Comparison of ENCODE assay signal across 12 cellular contexts in genomic region chr1:212560933-212561460, GRCh38. TPM values are rescaled to one million over a fixed set of nuclear protein-coding genes. Genes with fewer than 3 reads are reported as not detected.
A peak's percentile ranks its signal among the peaks of the same experiment; 100 is the strongest.
DNase-seq lines count a peak whose midpoint lies in the region; ATAC-seq, FAIRE-seq and TF ChIP-seq lines count a peak whose summit lies in the region.
"Had no signal": no experiment of that assay in that cellular context is flagged by ENCODE, and none has a peak within 500 bp of the region (broad histone marks: within the 10 kb centered on the region; RNA-seq: fewer than 3 reads in every experiment).

No MANE protein-coding gene starts in this region.

- CTCF ChIA-PET in A549 (lab: Yijun Ruan, JAX) = interaction anchor here (2.4 kb wide), 1 partner anchor 83 kb away, joined by 18 read pairs; no protein-coding TSS in a partner anchor
- CTCF ChIA-PET in IMR-90 (lab: Yijun Ruan, JAX) = interaction anchor here (1.2 kb wide), 1 partner anchor 137 kb away, joined by 5 read pairs; no protein-coding TSS in a partner anchor

- H2AK5ac ChIP-seq in IMR-90 (ENCODE audit: low read depth, low read length) = peak overlapping the region; percentile 96

- H3K36me3 ChIP-seq in IMR-90 (ENCODE audit: control insufficient read depth, insufficient read depth, low read length) (no peaks in the 10 kb centered on the region), esophagus muscularis mucosa (no peaks in the 10 kb centered on the region), rectal smooth muscle tissue (ENCODE audit: control insufficient read depth, insufficient read depth, low read length) (no peaks in the 10 kb centered on the region), spleen (no peaks in the 10 kb centered on the region)
- H3K36me3 ChIP-seq: upper lobe of left lung had no signal

- peak overlapping the region; percentile 76 for H4K91ac ChIP-seq in IMR-90 (ENCODE audit: insufficient read depth, low read depth, low read length)

- in situ Hi-C loops in IMR-90 (cut with MboI; ENCODE audit: low sequenced_read_pairs) = no loop called here

- DNase-seq in A549 (ENCODE audit: low read depth in 1 of 2, low spot score in 1 of 2) (no peak), IMR-90 (no peak), esophagus muscularis mucosa (ENCODE audit: extremely low spot score) (peak; percentile 70), spleen (no peak)
- no peak for DNase-seq in activated CD4-positive, alpha-beta T cell treated with anti-CD3 and anti-CD28 coated beads for 48 hours
- DNase-seq: activated B cell treated with CpG ODN at 0.5 μM for 24 hours, islet precursor cell, NCI-H1105, upper lobe of left lung had no signal

- peak overlapping the region; percentile 89; the same call in 2 of the 3 replicates for H2BK15ac ChIP-seq in IMR-90 (ENCODE audit: low read depth, low read length)

- peak overlapping the region; percentile 92 for H2BK120ac ChIP-seq in IMR-90 (ENCODE audit: low read depth, low read length)

- peak overlapping the region in 1 of 2 experiments; percentile 68; a peak in 2 of 4 replicates for H4K8ac ChIP-seq in IMR-90 (ENCODE audit: low read depth in 2 of 2, low read length in 2 of 2)

- H3K23ac ChIP-seq in IMR-90 (ENCODE audit: low read depth, low read length) = peak overlapping the region; percentile 29; the same call in 1 of the 2 replicates

- intact Hi-C loops in IMR-90 (cut with micrococcal nuclease) = loop anchor here (2.0 kb wide), 1 partner anchor 48 kb away; the partner anchor contains the start of gene ATF3
- intact Hi-C loops in esophagus muscularis mucosa (cut with DNase I) = no loop called here
- intact Hi-C loops in spleen (cut with DNase I; ENCODE audit: low total_unique reads) = no loop called here

- TF ChIP-seq POLR2A in A549 (IDR thresholded peaks at IDR 0.05; ENCODE audit: low read length) (no peak), IMR-90 (IDR thresholded peaks at IDR 0.05; ENCODE audit: low read depth, low read length) (no peak), esophagus muscularis mucosa (IDR thresholded peaks at IDR 0.05; ENCODE audit: low read depth) (no peak), spleen (IDR thresholded peaks at IDR 0.05) (no peak)

- TF ChIP-seq EP300 in A549 (IDR thresholded peaks at IDR 0.05) (no peak), esophagus muscularis mucosa (IDR thresholded peaks at IDR 0.05) (no peak)

- peak overlapping the region; percentile 79; the same call in 1 of the 2 replicates for H2BK20ac ChIP-seq in IMR-90 (ENCODE audit: low read depth, low read length)

- peak overlapping the region; percentile 80 for H3K4ac ChIP-seq in IMR-90 (ENCODE audit: low read depth, low read length)

- H3K4me1 ChIP-seq in A549 (peaks cover 16% of the 10 kb centered on the region), IMR-90 (ENCODE audit: control insufficient read depth, insufficient read depth, low read length) (peaks cover 9% of the 10 kb centered on the region), esophagus muscularis mucosa (peaks cover 14 to 31% (median 24%) of the 10 kb centered on the region in 4 donors), rectal smooth muscle tissue (ENCODE audit: control insufficient read depth, insufficient read depth, low read length) (peaks cover 8% of the 10 kb centered on the region), spleen (peaks cover 0 to 21% (median 14%) of the 10 kb centered on the region in 6 donors)

- H3K18ac ChIP-seq in IMR-90 (ENCODE audit: low read depth, low read length) = peak overlapping the region; percentile 50

- no peak overlapping the region for H2AFZ ChIP-seq in IMR-90 (replicated peaks; ENCODE audit: low read length, poor library complexity)

- WGBS in A549 (ENCODE audit: missing lambda C conversion rate) = 91% methylated on average over 6 of the region's 6 CpGs
- no CpG with 5 or more reads among the region's 6 CpGs for WGBS in IMR-90 (ENCODE audit: extremely low coverage in 2 of 2, insufficient read length in 1 of 2), 2 experiments
- 80% methylated on average over 6 of the region's 6 CpGs for WGBS in esophagus muscularis mucosa
- 75 to 85% (median 79%) methylated on average over 6 of the region's 6 CpGs for WGBS in spleen, 5 donors

- no TSS peak for BruUV-seq in IMR-90 (replicated peaks; lab: Mats Ljungman, UMichigan)

- no peak overlapping the region for H3K9ac ChIP-seq in IMR-90 (ENCODE audit: low read depth, low read length)
- H3K9ac ChIP-seq in rectal smooth muscle tissue (ENCODE audit: low read length) = no peak overlapping the region

- H3K4me3 ChIP-seq in A549 (no peak overlapping the region), IMR-90 (ENCODE audit: insufficient read depth, low read depth, low read length) (no peak overlapping the region), esophagus muscularis mucosa (no peak overlapping the region), rectal smooth muscle tissue (ENCODE audit: low read length) (no peak overlapping the region), spleen (no peak overlapping the region)
- H3K4me3 ChIP-seq: upper lobe of left lung had no signal

- no peaks in the 10 kb centered on the region for H4K20me1 ChIP-seq in IMR-90 (ENCODE audit: insufficient read depth, low read length)

- H3K4me2 ChIP-seq in A549 (peak overlapping the region; percentile 53), IMR-90 (ENCODE audit: low read depth, low read length) (no peak overlapping the region)

- H3K27me3 ChIP-seq in IMR-90 (ENCODE audit: control insufficient read depth, insufficient read depth, low read length) (no peaks in the 10 kb centered on the region), esophagus muscularis mucosa (no peaks in the 10 kb centered on the region), rectal smooth muscle tissue (ENCODE audit: control insufficient read depth, insufficient read depth, low read length) (no peaks in the 10 kb centered on the region), spleen (replicated peaks in 1 of 7) (no peaks in the 10 kb centered on the region)
- H3K27me3 ChIP-seq: upper lobe of left lung had no signal

- no peak for FAIRE-seq in A549 (lab: Jason Lieb, UNC)

- H3K9me3 ChIP-seq in A549 (no peaks in the 10 kb centered on the region), IMR-90 (ENCODE audit: control insufficient read depth, insufficient read depth, low read length) (no peaks in the 10 kb centered on the region; the same call in 1 of the 2 replicates), esophagus muscularis mucosa (peaks cover 0 to 4% (median 0%) of the 10 kb centered on the region in 4 donors), spleen (peaks cover 0 to 9% (median 3%) of the 10 kb centered on the region in 8 donors)
- H3K9me3 ChIP-seq: upper lobe of left lung had no signal

- 0 out of 2 replicates have a peak overlapping the region, but pooled peaks have one; percentile 31 for H4K5ac ChIP-seq in IMR-90 (ENCODE audit: low read depth, low read length)

- TF ChIP-seq CTCF in A549 (IDR thresholded peaks at IDR 0.05) = no peak
- TF ChIP-seq CTCF in IMR-90 (conservative IDR thresholded peaks at IDR 0.05; ENCODE audit: low read depth, low read length) = no peak
- TF ChIP-seq CTCF in esophagus muscularis mucosa (IDR thresholded peaks at IDR 0.05) = no peak
- TF ChIP-seq CTCF in spleen (IDR thresholded peaks at IDR 0.05 in 8 of 11, conservative IDR thresholded peaks at IDR 0.05 in 3 of 11) = no peak

- no peak overlapping the region for H3K56ac ChIP-seq in IMR-90 (ENCODE audit: extremely low read depth, insufficient read depth, low read length)

- dilution Hi-C loops in IMR-90 (cut with HindIII; ENCODE audit: low sequenced_read_pairs, unreplicated experiment) = no loop called here

- TF ChIP-seq RAD21 in A549 (conservative IDR thresholded peaks at IDR 0.05 in 1 of 2, IDR thresholded peaks at IDR 0.05 in 1 of 2) (no peak), IMR-90 (IDR thresholded peaks at IDR 0.05; ENCODE audit: low read length) (no peak)

- peak overlapping the region; percentile 69 for H2BK5ac ChIP-seq in IMR-90 (ENCODE audit: low read depth, low read length, poor library complexity, severe bottlenecking)

- H3K9me1 ChIP-seq in IMR-90 (ENCODE audit: insufficient read depth, low read length) = peaks cover 9% of the 10 kb centered on the region

- peak overlapping the region; percentile 70; the same call in 1 of the 2 replicates for H3K14ac ChIP-seq in IMR-90 (replicated peaks; ENCODE audit: low read depth, low read length)

- no peak for ATAC-seq in A549
- ATAC-seq in IMR-90 (ENCODE audit: low read depth) = no peak
- ATAC-seq in GM19351 (IDR thresholded peaks at IDR 0.05; ENCODE audit: unreplicated experiment) = no peak
- ATAC-seq in HG02623 (IDR thresholded peaks at IDR 0.05; ENCODE audit: unreplicated experiment) = no peak

- peaks cover 0 to 7% of the 10 kb centered on the region in 2 experiments; a peak in 1 of 4 replicates for H3K79me1 ChIP-seq in IMR-90 (ENCODE audit: low read depth in 1 of 2, low read length in 2 of 2)

- POLR2A ChIA-PET in A549 (lab: Yijun Ruan, JAX) = interaction anchor here (1.8 kb wide), 1 partner anchor 47 kb away, joined by 13 read pairs; the partner anchor contains the start of gene ATF3
- POLR2A ChIA-PET in IMR-90 (lab: Charles Lee; ENCODE audit: unreplicated experiment) = no interaction called here

- H3K27ac ChIP-seq in A549 (peak overlapping the region in 1 of 2 experiments; percentile 72; a peak in 4 of 6 replicates), IMR-90 (ENCODE audit: insufficient read depth, low read length) (0 out of 2 replicates have a peak overlapping the region, but pooled peaks have one; percentile 41), esophagus muscularis mucosa (replicated peaks in 1 of 4) (peak overlapping the region; percentile 85 to 96 (median 91)), rectal smooth muscle tissue (ENCODE audit: low read depth, low read length) (peak overlapping the region; percentile 58), spleen (no peak overlapping the region)
- H3K27ac ChIP-seq: upper lobe of left lung had no signal

- H2AK9ac ChIP-seq in IMR-90 (replicated peaks; ENCODE audit: low read depth, low read length, poor library complexity) = no peak overlapping the region

TF ChIP-seq in A549, 52 proteins besides CTCF, POLR2A, EP300 and RAD21 (continues in another document):
- TF ChIP-seq FOSL2 (IDR thresholded peaks at IDR 0.05) (no peak), FOSL2 (CRISPR knock-in tag; IDR thresholded peaks at IDR 0.05) (no peak)

TF ChIP-seq in IMR-90, 13 proteins besides CTCF, POLR2A, EP300 and RAD21 (continues in another document):
- TF ChIP-seq NFE2L2 (IDR thresholded peaks at IDR 0.05; ENCODE audit: low read depth, low read length) (no peak), RFX5 (IDR thresholded peaks at IDR 0.05; ENCODE audit: low read depth, low read length) (no peak)

RNA-seq across cellular contexts. Expression of gene ATF3, which starts 47.6 kb away (rescaled TPM):
- 33.4 and 62.9 TPM in 2 replicates for polyA plus RNA-seq in A549 (2011; rRNA removed)
- 29.2 and 44.9 TPM in 2 replicates for polyA plus RNA-seq in A549 (2012; cell fraction: cytosol; rRNA removed)
- 81.6 and 101 TPM in 2 replicates for polyA plus RNA-seq in A549 (2012; cell fraction: nucleus; rRNA removed)
- 4.4 to 5.0 TPM (median 4.7 TPM) in 3 replicates for polyA plus RNA-seq in A549 (2017; fragmentation: RNase III; extraction: RNeasy Plus Mini Kit Qiagen cat#74134 plus additional on column Dnase treatment)
- polyA minus RNA-seq in A549 (2011; rRNA and poly(A)+ RNA removed) = 106 and 171 TPM in 2 replicates
- 9.9 and 15.0 TPM in 2 replicates for total RNA-seq in IMR-90 (2012; rRNA removed)
- 12.3 and 17.9 TPM in 2 replicates for polyA plus RNA-seq in IMR-90 (2012; rRNA removed)
- polyA plus RNA-seq in IMR-90 (2012; cell fraction: cytosol; rRNA removed) = 13.7 and 26.0 TPM in 2 replicates
- polyA plus RNA-seq in IMR-90 (2012; cell fraction: nucleus; rRNA removed; ENCODE audit: low replicate concordance) = 98.0 and 356 TPM in 2 replicates
- 10 to 100 TPM in 1 of 4 donors, 1 to 10 TPM in 3; 2.9 to 29.7 (median 3.7) TPM for total RNA-seq in esophagus muscularis mucosa
- total RNA-seq in spleen = 10 to 100 TPM in 3 of 7 donors, 1 to 10 TPM in 4; 1.4 to 31.8 (median 8.3) TPM
- polyA plus RNA-seq in spleen = 10 to 100 TPM in 1 of 3 donors, 1 to 10 TPM in 2; 2.4 to 10.7 (median 4.5) TPM

Comparison
In these comparisons a context has a peak if more than half of its experiments do, and no peak if none do; other contexts are left out.
1. H3K27ac ChIP-seq: peak in IMR-90 (single experiment), esophagus muscularis mucosa (4 of 4) and rectal smooth muscle tissue (single experiment); none in spleen (0 of 8).